ENCODE assay signal across 8 cellular contexts in genomic region chr21:44300262-44300959, GRCh38. TPM values are rescaled to one million over a fixed set of nuclear protein-coding genes. Genes with fewer than 3 reads are reported as not detected.
DNase-seq lines count a peak whose midpoint lies in the region; ATAC-seq and TF ChIP-seq lines count a peak whose summit lies in the region.

No MANE protein-coding gene starts in this region.

- no peaks in the 10 kb centered on the region for H3K9me2 ChIP-seq in GM23338 (ENCODE audit: insufficient read depth)

- DNase-seq in EH (ENCODE audit: low read depth) (peak; percentile 69), GM23338 (ENCODE audit: low spot score) (peak; percentile 61), MG63 (peak; percentile 81), cerebellar cortex (ENCODE audit: low spot score) (peak; percentile 16), kidney epithelial cell (ENCODE audit: low read depth) (no peak)
- DNase-seq in activated CD4-positive, CD25-positive, alpha-beta regulatory T cell (lab: John Stamatoyannopoulos, UW), result peak; percentile 23 to 40 (median 38)
- peak; percentile 83 for DNase-seq in stimulated activated CD4-positive, alpha-beta T cell treated with anti-CD3 and anti-CD28 coated beads, Interleukin-15, amount 100 ng/mL, for 24 hours

- H3K36me3 ChIP-seq in GM23338 (ENCODE audit: insufficient read depth) (no peaks in the 10 kb centered on the region), MG63 (peaks cover 7% of the 10 kb centered on the region; the same call in 1 of the 2 replicates), kidney epithelial cell (ENCODE audit: control insufficient read depth, insufficient read depth, low read length) (no peaks in the 10 kb centered on the region)

- H4K20me1 ChIP-seq in GM23338 (replicated peaks; ENCODE audit: insufficient read depth), result no peaks in the 10 kb centered on the region

- H3K4me3 ChIP-seq in GM23338, result peak overlapping the region; percentile 76
- H3K4me3 ChIP-seq in MG63, result peak overlapping the region; percentile 86
- H3K4me3 ChIP-seq in kidney epithelial cell (ENCODE audit: low read depth, low read length), result peak overlapping the region; percentile 66

- H3K4me1 Mint-ChIP-seq in GM23338, result peaks cover 15% of the 10 kb centered on the region

- no peak overlapping the region for H3K27ac Mint-ChIP-seq in GM23338

- peak overlapping the region; percentile 78 for H3K4me2 ChIP-seq in GM23338

- peaks cover 10% of the 10 kb centered on the region; the same call in 1 of the 2 replicates for H3K27me3 ChIP-seq in GM23338 (ENCODE audit: insufficient read depth)
- no peaks in the 10 kb centered on the region for H3K27me3 ChIP-seq in MG63
- H3K27me3 ChIP-seq in kidney epithelial cell (ENCODE audit: control insufficient read depth, insufficient read depth, low read length), result peaks cover 16% of the 10 kb centered on the region

- H3K9me3 Mint-ChIP-seq in GM23338, result no peaks in the 10 kb centered on the region

- H3K4me1 ChIP-seq in GM23338 (ENCODE audit: insufficient read depth), result no peaks in the 10 kb centered on the region

- no peaks in the 10 kb centered on the region for H3K9me3 ChIP-seq in MG63

- no peak overlapping the region for H2AFZ ChIP-seq in GM23338

- 0 out of 2 replicates have a peak, but pooled peaks cover 3% of the 10 kb centered on the region for H3K79me2 ChIP-seq in GM23338 (replicated peaks; ENCODE audit: insufficient read depth)

- ATAC-seq in GM23338 (peak; percentile 20), GM21526 (IDR thresholded peaks at IDR 0.05; ENCODE audit: low FRiP score, unreplicated experiment) (no peak)

- H3K36me3 Mint-ChIP-seq in GM23338 (ENCODE audit: low read depth), result no peaks in the 10 kb centered on the region

- peaks cover 10% of the 10 kb centered on the region for H3K27me3 Mint-ChIP-seq in GM23338 (ENCODE audit: insufficient read depth, low read depth, poor library complexity)

- H3F3A ChIP-seq in GM23338 (replicated peaks; ENCODE audit: low read depth), result 0 out of 2 replicates have a peak, but pooled peaks cover 4% of the 10 kb centered on the region

- no peak overlapping the region for H3K27ac ChIP-seq in GM23338 (ENCODE audit: low read depth)

- peak overlapping the region; percentile 72 for H3K4me3 Mint-ChIP-seq in GM23338

- TF ChIP-seq CTCF in GM23338 (conservative IDR thresholded peaks at IDR 0.05; ENCODE audit: low read depth in 2 of 2), result no peak
- TF ChIP-seq CTCF in kidney epithelial cell (IDR thresholded peaks at IDR 0.05; ENCODE audit: insufficient read depth, low read length, poor library complexity, severe bottlenecking), result no peak

TF ChIP-seq in GM23338, 12 proteins besides CTCF, POLR2A, EP300 and RAD21 (continues in another document):
- TF ChIP-seq ZNF331 (CRISPR knock-in tag; IDR thresholded peaks at IDR 0.05; ENCODE audit: low read depth), result no peak
- TF ChIP-seq EZH2 (IDR thresholded peaks at IDR 0.05; ENCODE audit: low read depth, unreplicated experiment), result no peak
- no peak for TF ChIP-seq ZNF114 (CRISPR knock-in tag; IDR thresholded peaks at IDR 0.05)
- TF ChIP-seq, protein P1, sequence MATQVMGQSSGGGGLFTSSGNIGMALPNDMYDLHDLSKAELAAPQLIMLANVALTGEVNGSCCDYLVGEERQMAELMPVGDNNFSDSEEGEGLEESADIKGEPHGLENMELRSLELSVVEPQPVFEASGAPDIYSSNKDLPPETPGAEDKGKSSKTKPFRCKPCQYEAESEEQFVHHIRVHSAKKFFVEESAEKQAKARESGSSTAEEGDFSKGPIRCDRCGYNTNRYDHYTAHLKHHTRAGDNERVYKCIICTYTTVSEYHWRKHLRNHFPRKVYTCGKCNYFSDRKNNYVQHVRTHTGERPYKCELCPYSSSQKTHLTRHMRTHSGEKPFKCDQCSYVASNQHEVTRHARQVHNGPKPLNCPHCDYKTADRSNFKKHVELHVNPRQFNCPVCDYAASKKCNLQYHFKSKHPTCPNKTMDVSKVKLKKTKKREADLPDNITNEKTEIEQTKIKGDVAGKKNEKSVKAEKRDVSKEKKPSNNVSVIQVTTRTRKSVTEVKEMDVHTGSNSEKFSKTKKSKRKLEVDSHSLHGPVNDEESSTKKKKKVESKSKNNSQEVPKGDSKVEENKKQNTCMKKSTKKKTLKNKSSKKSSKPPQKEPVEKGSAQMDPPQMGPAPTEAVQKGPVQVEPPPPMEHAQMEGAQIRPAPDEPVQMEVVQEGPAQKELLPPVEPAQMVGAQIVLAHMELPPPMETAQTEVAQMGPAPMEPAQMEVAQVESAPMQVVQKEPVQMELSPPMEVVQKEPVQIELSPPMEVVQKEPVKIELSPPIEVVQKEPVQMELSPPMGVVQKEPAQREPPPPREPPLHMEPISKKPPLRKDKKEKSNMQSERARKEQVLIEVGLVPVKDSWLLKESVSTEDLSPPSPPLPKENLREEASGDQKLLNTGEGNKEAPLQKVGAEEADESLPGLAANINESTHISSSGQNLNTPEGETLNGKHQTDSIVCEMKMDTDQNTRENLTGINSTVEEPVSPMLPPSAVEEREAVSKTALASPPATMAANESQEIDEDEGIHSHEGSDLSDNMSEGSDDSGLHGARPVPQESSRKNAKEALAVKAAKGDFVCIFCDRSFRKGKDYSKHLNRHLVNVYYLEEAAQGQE (IDR thresholded peaks at IDR 0.05; ENCODE audit: unreplicated experiment), result no peak
- TF ChIP-seq CREB1 (CRISPR knock-in tag; IDR thresholded peaks at IDR 0.05; ENCODE audit: low read depth), result no peak
- TF ChIP-seq EZH2phosphoT487 (IDR thresholded peaks at IDR 0.05; ENCODE audit: unreplicated experiment), result no peak
- no peak for TF ChIP-seq POLR2AphosphoS5 (IDR thresholded peaks at IDR 0.05; ENCODE audit: low read depth)

RNA-seq across cellular contexts. Expression of gene PFKL, which starts 0.6 kb away (rescaled TPM):
- 92.3 and 106 TPM in 2 replicates for total RNA-seq in GM23338 (2014; rRNA removed; shearing (Covaris generic))
- polyA plus RNA-seq in GM23338 (2016; fragmentation: Nextera tagmentation; extraction: Ambion mirVana), result 39.9 and 40.3 TPM in 2 replicates
- total RNA-seq in MG63 (2014; rRNA removed; shearing (Covaris generic); ENCODE audit: low replicate concordance), result 111 and 175 TPM in 2 replicates
- 75.8 and 89.9 TPM in 2 replicates for total RNA-seq in kidney epithelial cell

RNA-seq across cellular contexts. Expression of gene AIRE, which starts 14.7 kb away (rescaled TPM):
- total RNA-seq in GM23338 (2014; rRNA removed; shearing (Covaris generic)), result 0.10 TPM in 1 of 2 replicates, not detected in the other
- polyA plus RNA-seq in GM23338 (2016; fragmentation: Nextera tagmentation; extraction: Ambion mirVana), result not detected in 2 replicates
- total RNA-seq in MG63 (2014; rRNA removed; shearing (Covaris generic); ENCODE audit: low replicate concordance), result not detected in 2 replicates
- 0.17 TPM in 1 of 2 replicates, not detected in the other for total RNA-seq in kidney epithelial cell

RNA-seq across cellular contexts. Expression of gene DNMT3L, which starts 38.7 kb away (rescaled TPM):
- not detected in 2 replicates for total RNA-seq in GM23338 (2014; rRNA removed; shearing (Covaris generic))
- polyA plus RNA-seq in GM23338 (2016; fragmentation: Nextera tagmentation; extraction: Ambion mirVana), result 0.26 and 0.27 TPM in 2 replicates
- not detected in 2 replicates for total RNA-seq in MG63 (2014; rRNA removed; shearing (Covaris generic); ENCODE audit: low replicate concordance)
- total RNA-seq in kidney epithelial cell, result not detected in 2 replicates

RNA-seq across cellular contexts. Expression of gene CFAP410, which starts 38.8 kb away (rescaled TPM):
- total RNA-seq in GM23338 (2014; rRNA removed; shearing (Covaris generic)), result 23.2 and 24.0 TPM in 2 replicates
- polyA plus RNA-seq in GM23338 (2016; fragmentation: Nextera tagmentation; extraction: Ambion mirVana), result 11.0 and 15.4 TPM in 2 replicates
- total RNA-seq in MG63 (2014; rRNA removed; shearing (Covaris generic); ENCODE audit: low replicate concordance), result 24.3 and 34.9 TPM in 2 replicates
- 20.2 and 27.0 TPM in 2 replicates for total RNA-seq in kidney epithelial cell

RNA-seq across cellular contexts. Expression of gene TRPM2, which starts 53.0 kb away (rescaled TPM):
- total RNA-seq in GM23338 (2014; rRNA removed; shearing (Covaris generic)), result 0.83 and 2.0 TPM in 2 replicates
- polyA plus RNA-seq in GM23338 (2016; fragmentation: Nextera tagmentation; extraction: Ambion mirVana), result 0.50 and 0.53 TPM in 2 replicates
- 0.13 TPM in 1 of 2 replicates, not detected in the other for total RNA-seq in MG63 (2014; rRNA removed; shearing (Covaris generic); ENCODE audit: low replicate concordance)
- total RNA-seq in kidney epithelial cell, result 2.8 and 2.9 TPM in 2 replicates
